8 cellular contexts compared by ENCODE assay signal in the genomic region with DNA sequence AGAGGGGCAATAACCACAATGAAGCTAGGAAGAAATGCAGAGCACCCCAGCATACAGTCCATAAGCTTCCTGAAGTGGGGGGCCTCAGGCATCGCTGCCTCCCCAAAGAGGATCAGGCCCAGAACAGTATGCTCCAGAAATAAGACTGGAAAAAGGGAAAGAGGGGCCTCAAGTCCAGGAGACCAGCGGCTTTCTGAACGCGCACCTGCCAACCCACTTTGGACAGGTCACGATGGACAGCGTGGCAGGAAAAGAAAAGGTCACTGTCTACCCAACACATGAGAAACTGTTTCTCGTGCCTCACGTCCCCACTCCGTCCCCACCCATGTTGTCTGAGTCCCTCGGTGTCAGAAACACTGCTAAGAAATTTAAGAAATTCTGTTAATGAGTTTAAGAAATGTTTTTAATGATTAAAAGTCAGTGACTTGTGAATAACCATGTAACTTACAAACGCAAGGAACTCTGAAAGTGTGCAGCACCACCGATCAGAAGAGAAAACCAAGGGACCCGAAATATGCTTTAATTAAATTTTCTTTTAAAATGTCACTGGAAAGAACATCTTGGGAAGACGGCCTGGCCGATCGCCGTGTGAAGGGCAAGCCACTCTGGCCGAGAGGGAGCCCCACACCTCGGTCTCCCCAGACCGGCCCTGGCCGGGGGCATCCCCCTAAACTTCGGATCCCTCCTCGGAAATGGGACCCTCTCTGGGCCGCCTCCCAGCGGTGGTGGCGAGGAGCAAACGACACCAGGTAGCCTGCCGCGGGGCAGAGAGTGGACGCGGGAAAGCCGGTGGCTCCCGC. TPM values are rescaled to one million over a fixed set of nuclear protein-coding genes. Genes with fewer than 3 reads are reported as not detected.
DNase-seq lines count a peak whose midpoint lies in the region; ATAC-seq, FAIRE-seq and TF ChIP-seq lines count a peak whose summit lies in the region.

No MANE protein-coding gene starts in this region.

- peaks cover 7% of the 10 kb centered on the region for H3K4me1 Mint-ChIP-seq in activated naive CD4-positive, alpha-beta T cell treated with anti-CD3 and anti-CD28 coated beads, Interleukin-2, amount 50 U/mL, for 24 hours

- H3K36me3 Mint-ChIP-seq in activated naive CD4-positive, alpha-beta T cell treated with anti-CD3 and anti-CD28 coated beads, Interleukin-2, amount 50 U/mL, for 24 hours, result no peaks in the 10 kb centered on the region

- H3K4me3 ChIP-seq in adrenal gland (peak overlapping the region in 1 of 4 donors; percentile 45), iPS-20b (ENCODE audit: low read length) (peak overlapping the region; percentile 60)

- TF ChIP-seq POLR2A in adrenal gland (IDR thresholded peaks at IDR 0.05), result no peak

- intact Hi-C loops in adrenal gland (cut with DNase I), result no loop called here

- H3K4me1 ChIP-seq in adrenal gland (replicated peaks in 1 of 2) (no peaks in the 10 kb centered on the region), iPS-20b (ENCODE audit: insufficient read depth, low read length) (no peaks in the 10 kb centered on the region)

- FAIRE-seq in D721Med (lab: Jason Lieb, UNC), result no peak

- no peaks in the 10 kb centered on the region for H3K9me3 Mint-ChIP-seq in activated naive CD4-positive, alpha-beta T cell treated with anti-CD3 and anti-CD28 coated beads, Interleukin-2, amount 50 U/mL, for 24 hours

- no peak overlapping the region for H3K9ac ChIP-seq in iPS-20b (ENCODE audit: low read depth, low read length)

- no peak overlapping the region for H3K27ac Mint-ChIP-seq in activated naive CD4-positive, alpha-beta T cell treated with anti-CD3 and anti-CD28 coated beads, Interleukin-2, amount 50 U/mL, for 24 hours

- H3K27ac ChIP-seq in adrenal gland (peak overlapping the region in 3 of 5 donors; percentile 18 to 82 (median 32)), iPS-20b (ENCODE audit: low read length) (no peak overlapping the region)

- H3K27me3 ChIP-seq in adrenal gland (no peaks in the 10 kb centered on the region), iPS-20b (ENCODE audit: insufficient read depth, low read length) (peaks cover 68% of the 10 kb centered on the region)

- peaks cover 49% of the 10 kb centered on the region for H3K27me3 Mint-ChIP-seq in activated naive CD4-positive, alpha-beta T cell treated with anti-CD3 and anti-CD28 coated beads, Interleukin-2, amount 50 U/mL, for 24 hours

- H3K9me3 ChIP-seq in adrenal gland (replicated peaks in 1 of 3) (no peaks in the 10 kb centered on the region), iPS-20b (ENCODE audit: insufficient read depth, low read depth, low read length) (no peaks in the 10 kb centered on the region)

- 25 to 42% (median 30%) methylated on average over 19 to 33 of the region's 33 CpGs for WGBS in adrenal gland, 4 donors

- no peak for ATAC-seq in stimulated activated naive CD8-positive, alpha-beta T cell treated with anti-CD3 and anti-CD28 coated beads, Interleukin-15, Interleukin-2, amounts not matched to agents 100 U/mL and 50 U/mL, for 24 hours
- no peak for ATAC-seq in HG02642 (IDR thresholded peaks at IDR 0.05; ENCODE audit: poor library complexity, unreplicated experiment)

- H3K36me3 ChIP-seq in adrenal gland (replicated peaks in 1 of 2) (no peaks in the 10 kb centered on the region), iPS-20b (ENCODE audit: insufficient read depth, low read depth, low read length) (no peaks in the 10 kb centered on the region)

- peak overlapping the region; percentile 42 for H3K4me3 Mint-ChIP-seq in activated naive CD4-positive, alpha-beta T cell treated with anti-CD3 and anti-CD28 coated beads, Interleukin-2, amount 50 U/mL, for 24 hours

- no peak for DNase-seq in activated naive CD4-positive, alpha-beta T cell treated with anti-CD3 and anti-CD28 coated beads, Interleukin-2, amount 50 U/mL, for 16 hours
- no peak for DNase-seq in adrenal gland
- peak; percentile 29 for DNase-seq in stimulated activated naive CD8-positive, alpha-beta T cell treated with anti-CD3 and anti-CD28 coated beads, Interleukin-15, Interleukin-2, amounts not matched to agents 100 U/mL and 50 U/mL, for 24 hours
- DNase-seq in HPDE6-E6E7 (ENCODE audit: extremely low spot score), result no peak
- DNase-seq in D721Med (ENCODE audit: insufficient read length, low spot score), result no peak

- TF ChIP-seq CTCF in adrenal gland (IDR thresholded peaks at IDR 0.05) (no peak), D721Med (IDR thresholded peaks at IDR 0.05; ENCODE audit: insufficient read depth, missing control alignments) (no peak)

RNA-seq across cellular contexts. Expression of a gene that starts 1.7 kb away (rescaled TPM):
- 10 to 100 TPM in 1 of 8 donors, 1 to 10 TPM in 7; 3.1 to 10.6 (median 6.8) TPM for total RNA-seq in adrenal gland
- polyA plus RNA-seq in adrenal gland, result 10 to 100 TPM in 2 of 3 donors, 1 to 10 TPM in 1; 4.1 to 21.9 (median 17.8) TPM
